Comparison of ENCODE assay signal across 9 cellular contexts in the genomic region with DNA sequence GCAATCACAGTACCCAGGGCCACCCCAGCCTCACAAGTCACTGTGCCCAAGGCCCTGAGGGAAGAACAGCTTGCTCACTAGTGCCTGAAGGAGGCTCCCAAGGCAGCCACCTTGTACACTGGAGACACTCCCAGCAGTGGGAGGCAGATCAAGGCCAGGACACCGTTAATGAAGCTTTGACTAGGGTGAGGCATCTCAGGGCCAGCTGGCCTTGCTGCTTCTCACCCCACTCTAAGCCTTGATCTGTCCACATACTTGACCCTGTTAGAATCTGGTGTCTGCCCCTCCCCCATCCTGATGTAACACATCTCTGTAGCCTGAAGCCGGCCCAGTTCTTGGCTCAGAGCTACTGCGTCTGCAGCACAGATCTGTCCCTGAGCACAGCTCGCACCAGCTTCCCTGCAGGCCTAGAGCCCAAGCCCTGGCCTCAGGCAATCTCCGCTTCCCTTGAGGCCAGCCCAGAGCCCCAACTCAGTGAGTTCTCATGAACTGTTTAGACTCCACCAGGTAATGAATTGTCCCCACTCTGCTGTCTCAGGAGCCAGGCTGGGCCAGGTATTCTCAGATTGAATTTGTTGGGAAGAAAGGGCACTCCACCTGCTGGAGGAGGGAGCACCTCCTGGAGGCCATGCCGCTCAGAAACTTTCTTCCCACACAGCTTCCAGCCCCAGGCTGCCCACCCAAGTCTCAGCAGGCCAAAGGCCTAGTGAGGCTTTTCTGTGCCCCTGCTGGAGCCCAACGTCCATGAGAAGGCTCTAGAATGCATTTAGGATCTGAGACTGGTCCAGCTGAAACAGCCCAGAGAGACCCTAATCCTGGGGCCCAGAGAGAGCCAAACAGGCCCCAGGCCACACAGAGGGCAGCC. TPM values are rescaled to one million over a fixed set of nuclear protein-coding genes. Genes with fewer than 3 reads are reported as not detected.
A peak's percentile ranks its signal among the peaks of the same experiment; 100 is the strongest.
DNase-seq lines count a peak whose midpoint lies in the region; TF ChIP-seq lines count a peak whose summit lies in the region.
"Had no signal": no experiment of that assay in that cellular context is flagged by ENCODE, and none has a peak within 500 bp of the region (broad histone marks: within the 10 kb centered on the region; RNA-seq: fewer than 3 reads in every experiment).

No MANE protein-coding gene starts in this region.

- no peaks in the 10 kb centered on the region for H3K36me3 Mint-ChIP-seq in osteocyte (ENCODE audit: unreplicated experiment)
- H3K36me3 Mint-ChIP-seq: natural killer cell treated with Interleukin-12 subunit alpha and Interleukin-12 subunit beta and Interleukin-15 and Interleukin-18, amount 100 ng/mL, for 72 hours had no signal

- no peaks in the 10 kb centered on the region for H3K36me3 ChIP-seq in PC-9 (ENCODE audit: low read depth)
- H3K36me3 ChIP-seq in parathyroid adenoma (ENCODE audit: control insufficient read depth, insufficient read depth, low read length): no peaks in the 10 kb centered on the region
- no peaks in the 10 kb centered on the region for H3K36me3 ChIP-seq in effector memory CD4-positive, alpha-beta T cell (ENCODE audit: control insufficient read depth, insufficient read depth, low read length)

- TF ChIP-seq CTCF in PC-9 (conservative IDR thresholded peaks at IDR 0.05) (peak; percentile 67), fibroblast of pulmonary artery (IDR thresholded peaks at IDR 0.05; ENCODE audit: low read length, missing control alignments) (peak; percentile 14), parathyroid adenoma (IDR thresholded peaks at IDR 0.05) (peak; percentile 73), osteocyte (IDR thresholded peaks at IDR 0.05) (no peak)

- H3K4me2 ChIP-seq in PC-9: peak overlapping the region; percentile 73
- no peak overlapping the region for H3K4me2 ChIP-seq in parathyroid adenoma (ENCODE audit: low read length)

- H3K4me1 Mint-ChIP-seq in osteocyte (ENCODE audit: unreplicated experiment): peaks cover 14% of the 10 kb centered on the region

- CTCF ChIA-PET in PC-9 (lab: Charles Lee): interaction anchor here (0.6 to 2.5 kb wide), 6 partner anchors 9 to 141 kb away, joined by 3 to 6 read pairs (median 4); no protein-coding TSS in a partner anchor

- H3K4me1 ChIP-seq in PC-9 (replicated peaks; ENCODE audit: insufficient read depth) (peaks cover 64% of the 10 kb centered on the region), parathyroid adenoma (peaks cover 17% of the 10 kb centered on the region)
- no peaks in the 10 kb centered on the region for H3K4me1 ChIP-seq in effector memory CD4-positive, alpha-beta T cell (ENCODE audit: control insufficient read depth, insufficient read depth, low read length, poor library complexity, severe bottlenecking)

- intact Hi-C loops in PC-9 (cut with micrococcal nuclease; ENCODE audit: unreplicated experiment): loop anchor here (1.0 to 5.0 kb wide), 6 partner anchors 12 to 209 kb away; a partner anchor contains a TSS

- DNase-seq in EL (peak; percentile 72), PC-9 (peak; percentile 73), fibroblast of pulmonary artery (ENCODE audit: low read depth) (peak; percentile 73), D341Med (ENCODE audit: low spot score) (no peak), osteocyte (ENCODE audit: extremely low spot score, unreplicated experiment) (no peak)
- DNase-seq in effector memory CD4-positive, alpha-beta T cell: no peak
- DNase-seq in activated effector memory CD4-positive, alpha-beta T cell treated with anti-CD3 and anti-CD28 coated beads, Interleukin-2, amount 50 U/mL, for 16 hours: no peak

- H3K27ac Mint-ChIP-seq in osteocyte (ENCODE audit: unreplicated experiment): no peak overlapping the region

- no peaks in the 10 kb centered on the region for H3K27me3 Mint-ChIP-seq in osteocyte (ENCODE audit: unreplicated experiment)
- H3K27me3 Mint-ChIP-seq: natural killer cell treated with Interleukin-12 subunit alpha and Interleukin-12 subunit beta and Interleukin-15 and Interleukin-18, amount 100 ng/mL, for 72 hours had no signal

- H3K4me3 ChIP-seq in PC-9 (peak overlapping the region; percentile 43; the same call in 1 of the 2 replicates), fibroblast of pulmonary artery (replicated peaks; ENCODE audit: low read depth, low read length) (no peak overlapping the region), parathyroid adenoma (ENCODE audit: low read depth, low read length) (no peak overlapping the region)
- no peak overlapping the region for H3K4me3 ChIP-seq in effector memory CD4-positive, alpha-beta T cell (ENCODE audit: insufficient read depth, low read depth, low read length, poor library complexity, severe bottlenecking)

- peak overlapping the region; percentile 25 for H3K9ac ChIP-seq in parathyroid adenoma

- BruUV-seq in PC-9 (replicated peaks; lab: Mats Ljungman, UMichigan): no TSS peak

- no peaks in the 10 kb centered on the region for H3K9me3 Mint-ChIP-seq in osteocyte (ENCODE audit: unreplicated experiment)
- H3K9me3 Mint-ChIP-seq: natural killer cell treated with Interleukin-12 subunit alpha and Interleukin-12 subunit beta and Interleukin-15 and Interleukin-18, amount 100 ng/mL, for 72 hours had no signal

- H3K9me3 ChIP-seq in PC-9 (ENCODE audit: insufficient read depth, low read depth): no peaks in the 10 kb centered on the region
- H3K9me3 ChIP-seq in parathyroid adenoma (ENCODE audit: control insufficient read depth, low read length): no peaks in the 10 kb centered on the region
- H3K9me3 ChIP-seq in effector memory CD4-positive, alpha-beta T cell (ENCODE audit: control insufficient read depth, low read length): no peaks in the 10 kb centered on the region

- H3K27me3 ChIP-seq in PC-9 (ENCODE audit: insufficient read depth, low read depth): no peaks in the 10 kb centered on the region
- H3K27me3 ChIP-seq in parathyroid adenoma (ENCODE audit: control insufficient read depth, insufficient read depth, low read length): no peaks in the 10 kb centered on the region
- no peaks in the 10 kb centered on the region for H3K27me3 ChIP-seq in effector memory CD4-positive, alpha-beta T cell (replicated peaks; ENCODE audit: control insufficient read depth, insufficient read depth, low read length, poor library complexity, severe bottlenecking)

- H3K79me2 ChIP-seq in PC-9 (ENCODE audit: low read depth): peaks cover 19% of the 10 kb centered on the region; the same call in 1 of the 2 replicates
- no peaks in the 10 kb centered on the region for H3K79me2 ChIP-seq in parathyroid adenoma

- no peaks in the 10 kb centered on the region for H4K20me1 ChIP-seq in PC-9 (ENCODE audit: insufficient read depth)

- peak overlapping the region; percentile 92 for H3K27ac ChIP-seq in PC-9
- peak overlapping the region; percentile 61 for H3K27ac ChIP-seq in parathyroid adenoma
- H3K27ac ChIP-seq in effector memory CD4-positive, alpha-beta T cell (ENCODE audit: insufficient read depth, low read length, poor library complexity, severe bottlenecking): no peak overlapping the region

- no peaks in the 10 kb centered on the region for H3K9me2 ChIP-seq in PC-9 (ENCODE audit: insufficient read depth)

- POLR2A ChIA-PET in PC-9 (lab: Charles Lee; ENCODE audit: unreplicated experiment): interaction anchor here (0.6 to 1.4 kb wide), 6 partner anchors 9 to 140 kb away, joined by 3 to 11 read pairs (median 5); a partner anchor contains a TSS

- peaks cover 58% of the 10 kb centered on the region for H3F3A ChIP-seq in PC-9 (ENCODE audit: insufficient read depth, low read depth)

- H3K4me3 Mint-ChIP-seq in osteocyte (ENCODE audit: unreplicated experiment): no peak overlapping the region
- H3K4me3 Mint-ChIP-seq: natural killer cell treated with Interleukin-12 subunit alpha and Interleukin-12 subunit beta and Interleukin-15 and Interleukin-18, amount 100 ng/mL, for 72 hours had no signal

- H2AFZ ChIP-seq in PC-9: peak overlapping the region; percentile 72
- H2AFZ ChIP-seq in parathyroid adenoma: peak overlapping the region; percentile 77

RNA-seq across cellular contexts. Expression of a gene that starts 13.4 kb away (rescaled TPM):
- 82.1 and 83.5 TPM in 2 replicates for total RNA-seq in PC-9 (2021)
- 26.6 and 32.4 TPM in 2 replicates for total RNA-seq in osteocyte

Comparison
In these comparisons a context has a peak if more than half of its experiments do, and no peak if none do; other contexts are left out.
1. DNase-seq: peak in EL (single experiment), PC-9 (2 of 2) and fibroblast of pulmonary artery (single experiment); none in D341Med (single experiment), effector memory CD4-positive, alpha-beta T cell (0 of 3), activated effector memory CD4-positive, alpha-beta T cell treated with anti-CD3 and anti-CD28 coated beads, Interleukin-2, amount 50 U/mL, for 16 hours (single experiment) and osteocyte (single experiment).